ENCODE assay signal across 13 cellular contexts in the genomic region with DNA sequence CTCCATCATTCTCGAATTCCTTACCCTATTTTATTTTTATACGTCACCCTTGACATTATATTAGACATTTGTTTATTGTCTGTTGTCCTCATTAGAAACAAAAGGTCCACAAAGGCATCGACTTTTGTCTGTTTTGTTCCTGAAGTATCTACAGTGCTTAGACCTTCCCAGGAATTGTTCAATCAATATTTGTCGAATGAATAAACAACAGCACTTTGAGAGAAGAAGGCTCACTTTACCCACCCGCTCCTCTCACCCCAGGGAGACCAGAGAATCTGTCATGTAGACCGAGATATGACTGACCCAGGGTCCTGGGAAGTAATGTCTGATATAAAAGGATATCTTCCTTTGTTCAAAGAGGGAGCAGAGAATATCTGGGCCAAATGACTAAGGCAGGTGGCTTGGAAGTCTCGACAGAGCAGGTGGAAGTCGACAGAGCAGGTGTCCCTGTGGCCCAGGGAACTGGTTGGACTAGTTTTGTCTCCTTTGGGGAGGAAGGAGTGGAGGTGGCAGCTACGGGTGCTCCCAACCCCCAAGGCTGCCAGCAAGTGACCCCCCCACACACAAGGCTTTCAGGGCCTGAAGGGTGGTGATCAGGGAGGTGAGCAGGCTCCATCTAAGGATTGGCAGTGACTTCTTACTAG. TPM values are rescaled to one million over a fixed set of nuclear protein-coding genes. Genes with fewer than 3 reads are reported as not detected.
DNase-seq lines count a peak whose midpoint lies in the region; ATAC-seq and TF ChIP-seq lines count a peak whose summit lies in the region.
"Had no signal": no experiment of that assay in that cellular context is flagged by ENCODE, and none has a peak within 500 bp of the region (broad histone marks: within the 10 kb centered on the region; RNA-seq: fewer than 3 reads in every experiment).

No MANE protein-coding gene starts in this region.

- H3K79me2 ChIP-seq in MM.1S (ENCODE audit: low read length) = 0 out of 2 replicates have a peak, but pooled peaks cover 7% of the 10 kb centered on the region

- H3K9me2 ChIP-seq in MM.1S (replicated peaks; ENCODE audit: insufficient read depth, low read length) = no peaks in the 10 kb centered on the region

- H4K20me1 ChIP-seq in MM.1S (ENCODE audit: insufficient read depth, low read length) = no peaks in the 10 kb centered on the region

- H3K27me3 ChIP-seq in stomach (no peaks in the 10 kb centered on the region), MM.1S (replicated peaks; ENCODE audit: insufficient read depth, low read length) (no peaks in the 10 kb centered on the region)

- no peak for ATAC-seq in HG02870 (IDR thresholded peaks at IDR 0.05; ENCODE audit: unreplicated experiment)
- ATAC-seq: activated CD8-positive, alpha-beta T cell treated with anti-CD3 and anti-CD28 coated beads, Interleukin-2, amount 10 ng/mL, durations not matched to agents 7 days and 5 days; CD8-positive, alpha-beta T cell; K562 had no signal

- intact Hi-C loops in stomach (cut with DNase I; ENCODE audit: low total_unique reads) = no loop called here

- no peak overlapping the region for H3K4me2 ChIP-seq in MM.1S (ENCODE audit: low read depth, low read length)

- H3K4me1 ChIP-seq in stomach = peaks cover 13 to 47% (median 30%) of the 10 kb centered on the region in 4 donors
- H3K4me1 ChIP-seq in MM.1S (ENCODE audit: low read length) = peaks cover 10% of the 10 kb centered on the region; the same call in 1 of the 2 replicates

- peak; percentile 90 for DNase-seq in HPDE6-E6E7 (ENCODE audit: extremely low spot score)
- peak; percentile 98 for DNase-seq in NCI-H510A treated with DMSO at 0.1 percent for 48 hours (lab: John Stamatoyannopoulos, UW)
- peak; percentile 68 for DNase-seq in iPS-NIHi11 (ENCODE audit: low spot score)
- peak; percentile 82 for DNase-seq in stomach
- no peak for DNase-seq in NOMO-1 treated with DMSO at 0.1 percent for 48 hours (lab: John Stamatoyannopoulos, UW; ENCODE audit: unreplicated experiment)
- DNase-seq in MM.1S = no peak
- DNase-seq: activated CD8-positive, alpha-beta T cell treated with anti-CD3 and anti-CD28 coated beads, Interleukin-2, amount 10 ng/mL, durations not matched to agents 7 days and 5 days; activated naive CD4-positive, alpha-beta T cell treated with anti-CD3 and anti-CD28 coated beads, Interleukin-2, amount 10 ng/mL, durations not matched to agents 7 days and 5 days; CD8-positive, alpha-beta T cell; GOT3; nucleus accumbens had no signal

- no peak for TF ChIP-seq EP300 in stomach (IDR thresholded peaks at IDR 0.05)

- H3K27ac ChIP-seq in stomach (peak overlapping the region; percentile 64 to 82 (median 71)), MM.1S (ENCODE audit: low read length) (no peak overlapping the region)

- no peak overlapping the region for H3K9ac ChIP-seq in MM.1S (ENCODE audit: low read length)

- no peak overlapping the region for H2AFZ ChIP-seq in MM.1S (ENCODE audit: low read length)

- 27 to 51% (median 38%) methylated on average over 9 of the region's 9 CpGs for WGBS in stomach, 5 donors

- TF ChIP-seq CTCF in stomach (IDR thresholded peaks at IDR 0.05) (no peak), MM.1S (IDR thresholded peaks at IDR 0.05; ENCODE audit: low read length) (no peak)

- no peaks in the 10 kb centered on the region for H3F3A ChIP-seq in MM.1S (ENCODE audit: insufficient read depth, low read length)

- peaks cover 0 to 3% (median 2%) of the 10 kb centered on the region in 4 donors for H3K36me3 ChIP-seq in stomach
- no peaks in the 10 kb centered on the region for H3K36me3 ChIP-seq in MM.1S (replicated peaks; ENCODE audit: insufficient read depth, low read length)

- TF ChIP-seq POLR2A in stomach (IDR thresholded peaks at IDR 0.05) = no peak

- no peaks in the 10 kb centered on the region for H3K9me3 ChIP-seq in stomach
- no peaks in the 10 kb centered on the region for H3K9me3 ChIP-seq in MM.1S (replicated peaks; ENCODE audit: insufficient read depth, low read length)

- H3K4me3 ChIP-seq in stomach (no peak overlapping the region), MM.1S (ENCODE audit: low read length) (no peak overlapping the region)
- H3K4me3 ChIP-seq: K562 had no signal

RNA-seq across cellular contexts. Expression of gene CHMP4B, which starts 14.8 kb away (rescaled TPM):
- 100 to 1,000 TPM in 1 of 5 donors, 10 to 100 TPM in 4; 48.4 to 119 (median 75.0) TPM for total RNA-seq in stomach
- polyA plus RNA-seq in stomach = 100 to 1,000 TPM; 117 to 166 (median 118) TPM

Comparison
In these comparisons a context has a peak if more than half of its experiments do, and no peak if none do; other contexts are left out.
1. DNase-seq: peak in HPDE6-E6E7 (single experiment), NCI-H510A treated with DMSO at 0.1 percent for 48 hours (single experiment), iPS-NIHi11 (single experiment) and stomach (single experiment); none in NOMO-1 treated with DMSO at 0.1 percent for 48 hours (single experiment) and MM.1S (single experiment).